1 cellular context compared by ENCODE assay signal in the genomic region with DNA sequence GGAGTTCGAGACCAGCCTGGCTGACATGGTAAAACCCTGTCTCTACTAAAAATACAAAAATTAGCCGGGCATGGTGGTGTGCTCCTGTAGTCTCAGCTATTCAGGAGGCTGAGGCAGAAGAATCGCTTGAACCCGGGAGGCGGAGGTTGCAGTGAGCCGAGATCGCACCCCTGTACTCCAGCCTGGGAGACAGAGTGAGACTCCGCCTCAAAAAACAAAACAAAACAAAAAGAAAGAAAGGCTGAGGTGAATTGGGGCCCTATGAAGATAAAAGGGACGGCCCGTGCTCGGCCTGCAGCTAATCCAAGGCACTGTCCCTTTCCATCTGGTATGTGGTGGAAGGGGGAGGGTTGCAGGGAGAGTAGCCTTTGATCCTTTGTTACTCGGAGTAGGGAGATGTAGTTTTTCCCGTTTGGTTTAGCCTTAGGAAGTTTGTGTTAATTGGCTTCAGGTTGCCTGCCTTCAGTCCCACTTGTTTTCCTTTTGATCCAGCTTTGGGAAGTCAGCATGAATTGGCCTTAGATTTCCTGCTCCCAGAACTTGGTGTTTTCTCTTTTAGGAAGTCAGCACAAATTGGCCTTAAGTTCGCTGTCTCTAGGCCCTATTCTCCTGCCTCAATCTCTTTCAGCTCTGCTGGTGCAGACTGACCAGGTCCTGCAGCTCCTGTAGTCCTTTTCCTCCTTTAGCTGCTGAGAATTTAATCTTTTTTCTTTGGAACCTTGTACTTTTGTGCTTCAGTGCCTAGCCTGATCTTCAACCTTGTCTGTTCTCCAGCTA.
TF ChIP-seq lines count a peak whose summit lies in the region.

No MANE protein-coding gene starts in this region.

TF ChIP-seq in HepG2, 621 proteins besides CTCF, POLR2A, EP300 and RAD21 (continued from another document and continues in another):
- TF ChIP-seq, protein P1, sequence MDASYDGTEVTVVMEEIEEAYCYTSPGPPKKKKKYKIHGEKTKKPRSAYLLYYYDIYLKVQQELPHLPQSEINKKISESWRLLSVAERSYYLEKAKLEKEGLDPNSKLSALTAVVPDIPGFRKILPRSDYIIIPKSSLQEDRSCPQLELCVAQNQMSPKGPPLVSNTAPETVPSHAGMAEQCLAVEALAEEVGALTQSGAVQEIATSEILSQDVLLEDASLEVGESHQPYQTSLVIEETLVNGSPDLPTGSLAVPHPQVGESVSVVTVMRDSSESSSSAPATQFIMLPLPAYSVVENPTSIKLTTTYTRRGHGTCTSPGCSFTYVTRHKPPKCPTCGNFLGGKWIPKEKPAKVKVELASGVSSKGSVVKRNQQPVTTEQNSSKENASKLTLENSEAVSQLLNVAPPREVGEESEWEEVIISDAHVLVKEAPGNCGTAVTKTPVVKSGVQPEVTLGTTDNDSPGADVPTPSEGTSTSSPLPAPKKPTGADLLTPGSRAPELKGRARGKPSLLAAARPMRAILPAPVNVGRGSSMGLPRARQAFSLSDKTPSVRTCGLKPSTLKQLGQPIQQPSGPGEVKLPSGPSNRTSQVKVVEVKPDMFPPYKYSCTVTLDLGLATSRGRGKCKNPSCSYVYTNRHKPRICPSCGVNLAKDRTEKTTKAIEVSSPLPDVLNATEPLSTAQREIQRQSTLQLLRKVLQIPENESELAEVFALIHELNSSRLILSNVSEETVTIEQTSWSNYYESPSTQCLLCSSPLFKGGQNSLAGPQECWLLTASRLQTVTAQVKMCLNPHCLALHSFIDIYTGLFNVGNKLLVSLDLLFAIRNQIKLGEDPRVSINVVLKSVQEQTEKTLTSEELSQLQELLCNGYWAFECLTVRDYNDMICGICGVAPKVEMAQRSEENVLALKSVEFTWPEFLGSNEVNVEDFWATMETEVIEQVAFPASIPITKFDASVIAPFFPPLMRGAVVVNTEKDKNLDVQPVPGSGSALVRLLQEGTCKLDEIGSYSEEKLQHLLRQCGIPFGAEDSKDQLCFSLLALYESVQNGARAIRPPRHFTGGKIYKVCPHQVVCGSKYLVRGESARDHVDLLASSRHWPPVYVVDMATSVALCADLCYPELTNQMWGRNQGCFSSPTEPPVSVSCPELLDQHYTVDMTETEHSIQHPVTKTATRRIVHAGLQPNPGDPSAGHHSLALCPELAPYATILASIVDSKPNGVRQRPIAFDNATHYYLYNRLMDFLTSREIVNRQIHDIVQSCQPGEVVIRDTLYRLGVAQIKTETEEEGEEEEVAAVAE (CRISPR knock-in tag; IDR thresholded peaks at IDR 0.05; ENCODE audit: borderline replicate concordance) = peak; percentile 54; the same call in 1 of the 2 replicates
- TF ChIP-seq ZSCAN22 (CRISPR knock-in tag; IDR thresholded peaks at IDR 0.05) = 0 out of 2 replicates have a peak, but pooled peaks have one; percentile 43
- no peak for TF ChIP-seq JDP2 (CRISPR knock-in tag; IDR thresholded peaks at IDR 0.05; ENCODE audit: borderline replicate concordance)
- TF ChIP-seq NRL (CRISPR knock-in tag; IDR thresholded peaks at IDR 0.05; ENCODE audit: borderline replicate concordance) = peak; percentile 53; the same call in 1 of the 2 replicates
- TF ChIP-seq, protein P2, sequence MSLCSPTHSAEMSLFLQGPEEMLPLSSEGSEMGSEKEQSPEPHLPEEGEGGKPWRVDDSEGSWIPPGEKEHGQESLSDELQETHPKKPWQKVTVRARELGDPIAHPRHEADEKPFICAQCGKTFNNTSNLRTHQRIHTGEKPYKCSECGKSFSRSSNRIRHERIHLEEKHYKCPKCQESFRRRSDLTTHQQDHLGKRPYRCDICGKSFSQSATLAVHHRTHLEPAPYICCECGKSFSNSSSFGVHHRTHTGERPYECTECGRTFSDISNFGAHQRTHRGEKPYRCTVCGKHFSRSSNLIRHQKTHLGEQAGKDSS (CRISPR knock-in tag; IDR thresholded peaks at IDR 0.05; ENCODE audit: borderline replicate concordance, low read depth) = no peak; the same call in 1 of the 2 replicates
- TF ChIP-seq, protein P3, sequence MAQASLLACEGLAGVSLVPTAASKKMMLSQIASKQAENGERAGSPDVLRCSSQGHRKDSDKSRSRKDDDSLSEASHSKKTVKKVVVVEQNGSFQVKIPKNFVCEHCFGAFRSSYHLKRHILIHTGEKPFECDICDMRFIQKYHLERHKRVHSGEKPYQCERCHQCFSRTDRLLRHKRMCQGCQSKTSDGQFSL (CRISPR knock-in tag; IDR thresholded peaks at IDR 0.05) = no peak; the same call in 1 of the 2 replicates
- TF ChIP-seq, protein P4, sequence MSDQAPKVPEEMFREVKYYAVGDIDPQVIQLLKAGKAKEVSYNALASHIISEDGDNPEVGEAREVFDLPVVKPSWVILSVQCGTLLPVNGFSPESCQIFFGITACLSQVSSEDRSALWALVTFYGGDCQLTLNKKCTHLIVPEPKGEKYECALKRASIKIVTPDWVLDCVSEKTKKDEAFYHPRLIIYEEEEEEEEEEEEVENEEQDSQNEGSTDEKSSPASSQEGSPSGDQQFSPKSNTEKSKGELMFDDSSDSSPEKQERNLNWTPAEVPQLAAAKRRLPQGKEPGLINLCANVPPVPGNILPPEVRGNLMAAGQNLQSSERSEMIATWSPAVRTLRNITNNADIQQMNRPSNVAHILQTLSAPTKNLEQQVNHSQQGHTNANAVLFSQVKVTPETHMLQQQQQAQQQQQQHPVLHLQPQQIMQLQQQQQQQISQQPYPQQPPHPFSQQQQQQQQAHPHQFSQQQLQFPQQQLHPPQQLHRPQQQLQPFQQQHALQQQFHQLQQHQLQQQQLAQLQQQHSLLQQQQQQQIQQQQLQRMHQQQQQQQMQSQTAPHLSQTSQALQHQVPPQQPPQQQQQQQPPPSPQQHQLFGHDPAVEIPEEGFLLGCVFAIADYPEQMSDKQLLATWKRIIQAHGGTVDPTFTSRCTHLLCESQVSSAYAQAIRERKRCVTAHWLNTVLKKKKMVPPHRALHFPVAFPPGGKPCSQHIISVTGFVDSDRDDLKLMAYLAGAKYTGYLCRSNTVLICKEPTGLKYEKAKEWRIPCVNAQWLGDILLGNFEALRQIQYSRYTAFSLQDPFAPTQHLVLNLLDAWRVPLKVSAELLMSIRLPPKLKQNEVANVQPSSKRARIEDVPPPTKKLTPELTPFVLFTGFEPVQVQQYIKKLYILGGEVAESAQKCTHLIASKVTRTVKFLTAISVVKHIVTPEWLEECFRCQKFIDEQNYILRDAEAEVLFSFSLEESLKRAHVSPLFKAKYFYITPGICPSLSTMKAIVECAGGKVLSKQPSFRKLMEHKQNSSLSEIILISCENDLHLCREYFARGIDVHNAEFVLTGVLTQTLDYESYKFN (CRISPR knock-in tag; conservative IDR thresholded peaks at IDR 0.05) = peak; percentile 92
- TF ChIP-seq, protein P5, sequence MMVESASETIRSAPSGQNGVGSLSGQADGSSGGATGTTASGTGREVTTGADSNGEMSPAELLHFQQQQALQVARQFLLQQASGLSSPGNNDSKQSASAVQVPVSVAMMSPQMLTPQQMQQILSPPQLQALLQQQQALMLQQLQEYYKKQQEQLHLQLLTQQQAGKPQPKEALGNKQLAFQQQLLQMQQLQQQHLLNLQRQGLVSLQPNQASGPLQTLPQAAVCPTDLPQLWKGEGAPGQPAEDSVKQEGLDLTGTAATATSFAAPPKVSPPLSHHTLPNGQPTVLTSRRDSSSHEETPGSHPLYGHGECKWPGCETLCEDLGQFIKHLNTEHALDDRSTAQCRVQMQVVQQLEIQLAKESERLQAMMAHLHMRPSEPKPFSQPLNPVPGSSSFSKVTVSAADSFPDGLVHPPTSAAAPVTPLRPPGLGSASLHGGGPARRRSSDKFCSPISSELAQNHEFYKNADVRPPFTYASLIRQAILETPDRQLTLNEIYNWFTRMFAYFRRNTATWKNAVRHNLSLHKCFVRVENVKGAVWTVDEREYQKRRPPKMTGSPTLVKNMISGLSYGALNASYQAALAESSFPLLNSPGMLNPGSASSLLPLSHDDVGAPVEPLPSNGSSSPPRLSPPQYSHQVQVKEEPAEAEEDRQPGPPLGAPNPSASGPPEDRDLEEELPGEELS (CRISPR knock-in tag; IDR thresholded peaks at IDR 0.05) = peak; percentile 98
- TF ChIP-seq SKI (IDR thresholded peaks at IDR 0.05; ENCODE audit: partially characterized antibody) = no peak
- 0 out of 2 replicates have a peak, but pooled peaks have one; percentile 53 for TF ChIP-seq NCOA5 (CRISPR knock-in tag; IDR thresholded peaks at IDR 0.05)
- peak; percentile 89 for TF ChIP-seq SALL1 (CRISPR knock-in tag; IDR thresholded peaks at IDR 0.05)
- TF ChIP-seq ZNF292 (CRISPR knock-in tag; IDR thresholded peaks at IDR 0.05; ENCODE audit: borderline replicate concordance, low read depth) = peak; percentile 90; the same call in 1 of the 2 replicates
- no peak for TF ChIP-seq ZNF781 (CRISPR knock-in tag; IDR thresholded peaks at IDR 0.05; ENCODE audit: borderline replicate concordance, not compliant biosample characterization)
- TF ChIP-seq, protein P6, sequence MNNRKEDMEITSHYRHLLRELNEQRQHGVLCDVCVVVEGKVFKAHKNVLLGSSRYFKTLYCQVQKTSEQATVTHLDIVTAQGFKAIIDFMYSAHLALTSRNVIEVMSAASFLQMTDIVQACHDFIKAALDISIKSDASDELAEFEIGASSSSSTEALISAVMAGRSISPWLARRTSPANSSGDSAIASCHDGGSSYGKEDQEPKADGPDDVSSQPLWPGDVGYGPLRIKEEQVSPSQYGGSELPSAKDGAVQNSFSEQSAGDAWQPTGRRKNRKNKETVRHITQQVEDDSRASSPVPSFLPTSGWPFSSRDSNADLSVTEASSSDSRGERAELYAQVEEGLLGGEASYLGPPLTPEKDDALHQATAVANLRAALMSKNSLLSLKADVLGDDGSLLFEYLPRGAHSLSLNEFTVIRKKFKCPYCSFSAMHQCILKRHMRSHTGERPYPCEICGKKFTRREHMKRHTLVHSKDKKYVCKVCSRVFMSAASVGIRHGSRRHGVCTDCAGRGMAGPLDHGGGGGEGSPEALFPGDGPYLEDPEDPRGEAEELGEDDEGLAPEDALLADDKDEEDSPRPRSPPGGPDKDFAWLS (CRISPR knock-in tag; IDR thresholded peaks at IDR 0.05; ENCODE audit: borderline replicate concordance) = no peak
- TF ChIP-seq, protein P7, sequence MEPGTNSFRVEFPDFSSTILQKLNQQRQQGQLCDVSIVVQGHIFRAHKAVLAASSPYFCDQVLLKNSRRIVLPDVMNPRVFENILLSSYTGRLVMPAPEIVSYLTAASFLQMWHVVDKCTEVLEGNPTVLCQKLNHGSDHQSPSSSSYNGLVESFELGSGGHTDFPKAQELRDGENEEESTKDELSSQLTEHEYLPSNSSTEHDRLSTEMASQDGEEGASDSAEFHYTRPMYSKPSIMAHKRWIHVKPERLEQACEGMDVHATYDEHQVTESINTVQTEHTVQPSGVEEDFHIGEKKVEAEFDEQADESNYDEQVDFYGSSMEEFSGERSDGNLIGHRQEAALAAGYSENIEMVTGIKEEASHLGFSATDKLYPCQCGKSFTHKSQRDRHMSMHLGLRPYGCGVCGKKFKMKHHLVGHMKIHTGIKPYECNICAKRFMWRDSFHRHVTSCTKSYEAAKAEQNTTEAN (CRISPR knock-in tag; conservative IDR thresholded peaks at IDR 0.05) = peak; percentile 59; the same call in 1 of the 2 replicates
- TF ChIP-seq SNAI1 (CRISPR knock-in tag; IDR thresholded peaks at IDR 0.05; ENCODE audit: borderline replicate concordance) = no peak
- TF ChIP-seq TGIF2 (CRISPR knock-in tag; IDR thresholded peaks at IDR 0.05) = peak; percentile 28; the same call in 1 of the 2 replicates
- peak; percentile 52; the same call in 1 of the 2 replicates for TF ChIP-seq HDAC1 (CRISPR knock-in tag; IDR thresholded peaks at IDR 0.05)
- no peak for TF ChIP-seq CHD2 (IDR thresholded peaks at IDR 0.05; ENCODE audit: low read depth, low read length)
- no peak for TF ChIP-seq ZNF790 (CRISPR knock-in tag; IDR thresholded peaks at IDR 0.05; ENCODE audit: borderline replicate concordance)
- TF ChIP-seq EEA1 (CRISPR knock-in tag; IDR thresholded peaks at IDR 0.05; ENCODE audit: borderline replicate concordance) = no peak
- TF ChIP-seq ZMYM2 (CRISPR knock-in tag; IDR thresholded peaks at IDR 0.05) = peak; percentile 84
- TF ChIP-seq, protein P8, sequence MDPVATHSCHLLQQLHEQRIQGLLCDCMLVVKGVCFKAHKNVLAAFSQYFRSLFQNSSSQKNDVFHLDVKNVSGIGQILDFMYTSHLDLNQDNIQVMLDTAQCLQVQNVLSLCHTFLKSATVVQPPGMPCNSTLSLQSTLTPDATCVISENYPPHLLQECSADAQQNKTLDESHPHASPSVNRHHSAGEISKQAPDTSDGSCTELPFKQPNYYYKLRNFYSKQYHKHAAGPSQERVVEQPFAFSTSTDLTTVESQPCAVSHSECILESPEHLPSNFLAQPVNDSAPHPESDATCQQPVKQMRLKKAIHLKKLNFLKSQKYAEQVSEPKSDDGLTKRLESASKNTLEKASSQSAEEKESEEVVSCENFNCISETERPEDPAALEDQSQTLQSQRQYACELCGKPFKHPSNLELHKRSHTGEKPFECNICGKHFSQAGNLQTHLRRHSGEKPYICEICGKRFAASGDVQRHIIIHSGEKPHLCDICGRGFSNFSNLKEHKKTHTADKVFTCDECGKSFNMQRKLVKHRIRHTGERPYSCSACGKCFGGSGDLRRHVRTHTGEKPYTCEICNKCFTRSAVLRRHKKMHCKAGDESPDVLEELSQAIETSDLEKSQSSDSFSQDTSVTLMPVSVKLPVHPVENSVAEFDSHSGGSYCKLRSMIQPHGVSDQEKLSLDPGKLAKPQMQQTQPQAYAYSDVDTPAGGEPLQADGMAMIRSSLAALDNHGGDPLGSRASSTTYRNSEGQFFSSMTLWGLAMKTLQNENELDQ (CRISPR knock-in tag; IDR thresholded peaks at IDR 0.05; ENCODE audit: borderline replicate concordance) = no peak
- no peak for TF ChIP-seq CHD4 (IDR thresholded peaks at IDR 0.05; ENCODE audit: borderline replicate concordance, low read length)
- TF ChIP-seq ZNF556 (CRISPR knock-in tag; IDR thresholded peaks at IDR 0.05; ENCODE audit: borderline replicate concordance) = peak; percentile 89; the same call in 1 of the 2 replicates
- TF ChIP-seq FOXM1 (CRISPR knock-in tag; IDR thresholded peaks at IDR 0.05) = no peak
- TF ChIP-seq ATF7 (IDR thresholded peaks at IDR 0.05) = no peak
- no peak for TF ChIP-seq ATF7 (CRISPR knock-in tag; IDR thresholded peaks at IDR 0.05)
- TF ChIP-seq, protein P9, sequence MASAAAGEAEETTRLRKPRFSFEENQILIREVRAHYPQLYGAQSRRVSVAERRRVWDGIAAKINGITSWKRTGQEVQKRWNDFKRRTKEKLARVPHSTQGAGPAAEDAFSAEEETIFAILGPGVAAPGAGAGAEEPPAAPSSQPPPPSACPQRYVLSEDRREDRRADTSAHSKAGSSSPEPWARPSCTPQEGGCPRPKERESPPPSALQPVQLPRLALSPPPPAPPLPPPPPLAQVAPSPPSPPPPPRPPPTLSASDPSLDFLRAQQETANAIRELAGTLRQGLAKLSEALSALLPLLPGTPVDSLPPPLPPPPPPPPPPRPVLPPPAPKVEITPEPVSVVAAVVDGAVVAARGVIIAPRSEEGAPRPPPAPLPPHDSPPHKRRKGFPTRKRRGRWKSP (CRISPR knock-in tag; IDR thresholded peaks at IDR 0.05) = 0 out of 2 replicates have a peak, but pooled peaks have one; percentile 43
- TF ChIP-seq, protein P10, sequence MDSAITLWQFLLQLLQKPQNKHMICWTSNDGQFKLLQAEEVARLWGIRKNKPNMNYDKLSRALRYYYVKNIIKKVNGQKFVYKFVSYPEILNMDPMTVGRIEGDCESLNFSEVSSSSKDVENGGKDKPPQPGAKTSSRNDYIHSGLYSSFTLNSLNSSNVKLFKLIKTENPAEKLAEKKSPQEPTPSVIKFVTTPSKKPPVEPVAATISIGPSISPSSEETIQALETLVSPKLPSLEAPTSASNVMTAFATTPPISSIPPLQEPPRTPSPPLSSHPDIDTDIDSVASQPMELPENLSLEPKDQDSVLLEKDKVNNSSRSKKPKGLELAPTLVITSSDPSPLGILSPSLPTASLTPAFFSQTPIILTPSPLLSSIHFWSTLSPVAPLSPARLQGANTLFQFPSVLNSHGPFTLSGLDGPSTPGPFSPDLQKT (CRISPR knock-in tag; IDR thresholded peaks at IDR 0.05; ENCODE audit: borderline replicate concordance) = no peak
- TF ChIP-seq SIN3B (IDR thresholded peaks at IDR 0.05; ENCODE audit: low read length) = no peak
- no peak for TF ChIP-seq SRSF4 (IDR thresholded peaks at IDR 0.05; ENCODE audit: low read depth, low read length, poor library complexity, severe bottlenecking)
- peak; percentile 89; the same call in 1 of the 2 replicates for TF ChIP-seq ZKSCAN8 (CRISPR knock-in tag; IDR thresholded peaks at IDR 0.05; ENCODE audit: borderline replicate concordance)
- TF ChIP-seq ARHGAP35 (CRISPR knock-in tag; IDR thresholded peaks at IDR 0.05; ENCODE audit: borderline replicate concordance) = no peak
